In the genomic region with DNA sequence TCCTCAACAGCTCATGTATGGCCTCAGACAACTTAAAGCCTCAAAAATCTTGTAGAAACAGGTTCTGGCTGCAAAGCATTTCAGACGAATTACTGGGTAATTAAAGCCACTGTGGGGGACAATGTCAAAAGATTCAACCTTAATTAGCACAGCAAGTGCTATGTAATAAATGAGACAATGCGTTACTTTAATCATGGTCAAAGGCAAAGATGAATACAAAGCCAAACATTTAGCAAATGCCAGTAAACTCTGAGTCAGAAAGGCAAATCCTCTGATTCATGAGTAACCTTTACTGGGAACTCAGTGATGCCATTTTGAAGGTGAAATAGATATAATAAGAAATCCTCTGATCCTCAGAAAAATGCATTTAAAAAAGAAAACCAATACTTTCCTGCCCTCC, we compare ENCODE assay signal across 24 cellular contexts.
A peak's percentile ranks its signal among the peaks of the same experiment; 100 is the strongest.
DNase-seq lines count a peak whose midpoint lies in the region; ATAC-seq and TF ChIP-seq lines count a peak whose summit lies in the region.
"Had no signal": no experiment of that assay in that cellular context is flagged by ENCODE, and none has a peak within 500 bp of the region (broad histone marks: within the 10 kb centered on the region; RNA-seq: fewer than 3 reads in every experiment).

No MANE protein-coding gene starts in this region.

- no peak overlapping the region for H3K4me2 ChIP-seq in SK-N-SH
- H3K4me2 ChIP-seq: BLaER1 treated with 17β-estradiol and CSF1 and Interleukin-3, amounts not matched to agents 10 nM and 100 nM had no signal

- H3K27ac ChIP-seq in SK-N-SH (ENCODE audit: low read depth in 2 of 2, low read length in 1 of 2) (no peak overlapping the region), endodermal cell (ENCODE audit: low read depth, low read length) (no peak overlapping the region)
- H3K27ac ChIP-seq: BLaER1 treated with 17β-estradiol and CSF1 and Interleukin-3, amounts not matched to agents 10 nM and 100 nM; spleen; testis had no signal

- H3K9me2 ChIP-seq in SK-N-SH, result no peaks in the 10 kb centered on the region

- no peak overlapping the region for H3K9ac ChIP-seq in SK-N-SH
- H3K9ac ChIP-seq in endodermal cell (ENCODE audit: extremely low read depth, low read length, poor library complexity, severe bottlenecking), result no peak overlapping the region
- H3K9ac ChIP-seq: BLaER1 treated with 17β-estradiol and CSF1 and Interleukin-3, amounts not matched to agents 10 nM and 100 nM had no signal

- H3K4me3 ChIP-seq in SK-N-SH (ENCODE audit: low read depth in 2 of 2, low read length in 1 of 2), result no peak overlapping the region
- no peak overlapping the region for H3K4me3 ChIP-seq in epithelial cell of proximal tubule (ENCODE audit: low read depth, low read length)
- H3K4me3 ChIP-seq in endodermal cell (ENCODE audit: low read length), result no peak overlapping the region
- H3K4me3 ChIP-seq: BLaER1 treated with 17β-estradiol and CSF1 and Interleukin-3, amounts not matched to agents 10 nM and 100 nM; spleen; testis had no signal

- no peaks in the 10 kb centered on the region for H3K27me3 Mint-ChIP-seq in endodermal cell (ENCODE audit: insufficient read depth)
- H3K27me3 Mint-ChIP-seq: activated CD8-positive, alpha-beta memory T cell treated with anti-CD3 and anti-CD28 coated beads, Interleukin-2, amount 10 ng/mL, durations not matched to agents 7 days and 5 days; IgD-negative memory B cell; naive thymus-derived CD8-positive, alpha-beta T cell; progenitor cell of endocrine pancreas had no signal

- H3K9me3 ChIP-seq in SK-N-SH (no peaks in the 10 kb centered on the region), endodermal cell (ENCODE audit: control insufficient read depth, low read length) (no peaks in the 10 kb centered on the region)
- H3K9me3 ChIP-seq: BLaER1 treated with 17β-estradiol and CSF1 and Interleukin-3, amounts not matched to agents 10 nM and 100 nM; spleen; testis had no signal

- no peak for TF ChIP-seq RAD21 in SK-N-SH (IDR thresholded peaks at IDR 0.05; ENCODE audit: low read length)

- no peak overlapping the region for H3K4me3 Mint-ChIP-seq in endodermal cell
- H3K4me3 Mint-ChIP-seq: activated CD8-positive, alpha-beta memory T cell treated with anti-CD3 and anti-CD28 coated beads, Interleukin-2, amount 10 ng/mL, durations not matched to agents 7 days and 5 days; IgD-negative memory B cell; immature natural killer cell; naive thymus-derived CD8-positive, alpha-beta T cell had no signal

- CTCF ChIA-PET in SK-N-SH (lab: Yijun Ruan, JAX), result no interaction called here

- POLR2A ChIA-PET in SK-N-SH (lab: Yijun Ruan, JAX), result no interaction called here

- peak; percentile 51 for ATAC-seq in omental fat pad (ENCODE audit: low FRiP score)
- no peak for ATAC-seq in GM21737 (IDR thresholded peaks at IDR 0.05; ENCODE audit: unreplicated experiment)
- no peak for ATAC-seq in HG03139 (IDR thresholded peaks at IDR 0.05; ENCODE audit: unreplicated experiment)
- ATAC-seq: activated CD8-positive, alpha-beta memory T cell treated with anti-CD3 and anti-CD28 coated beads, Interleukin-2, amount 10 ng/mL, durations not matched to agents 7 days and 5 days; naive thymus-derived CD8-positive, alpha-beta T cell had no signal

- TF ChIP-seq EP300 in SK-N-SH (IDR thresholded peaks at IDR 0.05; ENCODE audit: borderline replicate concordance in 1 of 2, low read depth in 1 of 2, low read length in 1 of 2), result no peak

- no peaks in the 10 kb centered on the region for H3K36me3 Mint-ChIP-seq in endodermal cell (ENCODE audit: low read depth)
- H3K36me3 Mint-ChIP-seq: activated CD8-positive, alpha-beta memory T cell treated with anti-CD3 and anti-CD28 coated beads, Interleukin-2, amount 10 ng/mL, durations not matched to agents 7 days and 5 days; IgD-negative memory B cell; naive thymus-derived CD8-positive, alpha-beta T cell had no signal

- WGBS in SK-N-SH (ENCODE audit: low lambda C conversion rate), result 52% methylated on average over 2 of the region's 2 CpGs
- WGBS in endodermal cell (ENCODE audit: insufficient coverage in 1 of 2, insufficient read length in 1 of 2), 2 experiments, result 52 to 69% methylated on average over 2 of the region's 2 CpGs

- no peaks in the 10 kb centered on the region for H3K27me3 ChIP-seq in SK-N-SH (ENCODE audit: insufficient read depth)
- H3K27me3 ChIP-seq in endodermal cell (ENCODE audit: control insufficient read depth, insufficient read depth, low read length, poor library complexity, severe bottlenecking), result no peaks in the 10 kb centered on the region
- H3K27me3 ChIP-seq: BLaER1 treated with 17β-estradiol and CSF1 and Interleukin-3, amounts not matched to agents 10 nM and 100 nM; spleen; testis had no signal

- H3K36me3 ChIP-seq in SK-N-SH (replicated peaks in 1 of 2; ENCODE audit: control insufficient read depth in 1 of 2, insufficient read depth in 2 of 2, low read length in 1 of 2), result peaks cover 0 to 5% of the 10 kb centered on the region in 2 experiments
- H3K36me3 ChIP-seq in endodermal cell (ENCODE audit: control insufficient read depth, insufficient read depth, low read length), result no peaks in the 10 kb centered on the region
- H3K36me3 ChIP-seq: BLaER1 treated with 17β-estradiol and CSF1 and Interleukin-3, amounts not matched to agents 10 nM and 100 nM; spleen had no signal

- H2AFZ ChIP-seq in SK-N-SH (ENCODE audit: low read depth), result peak overlapping the region; percentile 12; the same call in 1 of the 2 replicates

- H3K4me1 ChIP-seq in SK-N-SH (ENCODE audit: control insufficient read depth in 1 of 2, insufficient read depth in 2 of 2, low read depth in 1 of 2, low read length in 1 of 2), result peaks cover 0 to 6% of the 10 kb centered on the region in 2 experiments; a peak in 2 of 4 replicates
- H3K4me1 ChIP-seq in endodermal cell (ENCODE audit: control insufficient read depth, insufficient read depth, low read length), result no peaks in the 10 kb centered on the region
- H3K4me1 ChIP-seq: BLaER1 treated with 17β-estradiol and CSF1 and Interleukin-3, amounts not matched to agents 10 nM and 100 nM; spleen; testis had no signal

- H3K27ac Mint-ChIP-seq in endodermal cell, result no peak overlapping the region
- H3K27ac Mint-ChIP-seq: activated CD8-positive, alpha-beta memory T cell treated with anti-CD3 and anti-CD28 coated beads, Interleukin-2, amount 10 ng/mL, durations not matched to agents 7 days and 5 days; IgD-negative memory B cell; immature natural killer cell; naive thymus-derived CD8-positive, alpha-beta T cell; progenitor cell of endocrine pancreas had no signal

- no peaks in the 10 kb centered on the region for H3F3A ChIP-seq in SK-N-SH (replicated peaks; ENCODE audit: insufficient read depth)

- H3K79me2 ChIP-seq in SK-N-SH (ENCODE audit: insufficient read depth), result no peaks in the 10 kb centered on the region

- peak; percentile 29 for DNase-seq in EL
- DNase-seq in SK-N-SH, result no peak
- peak; percentile 26 for DNase-seq in epithelial cell of proximal tubule (ENCODE audit: low read depth)
- no peak for DNase-seq in omental fat pad (ENCODE audit: low spot score)
- no peak for DNase-seq in Ammon's horn (ENCODE audit: low spot score)
- DNase-seq in endodermal cell, result no peak
- DNase-seq: activated CD4-positive, CD25-positive, alpha-beta regulatory T cell treated with anti-CD3 and anti-CD28 coated beads, Interleukin-2, amount 50 U/mL, for 72 hours; activated CD8-positive, alpha-beta memory T cell treated with anti-CD3 and anti-CD28 coated beads, Interleukin-2, amount 10 ng/mL, durations not matched to agents 7 days and 5 days; amygdala; DMS153; head of caudate nucleus; immature natural killer cell; naive thymus-derived CD8-positive, alpha-beta T cell; NCI-H2029 treated with DMSO at 0.1 percent for 48 hours; NCI-H524; OCI-M1; spleen; T1000; testis had no signal

- TF ChIP-seq CTCF in SK-N-SH (IDR thresholded peaks at IDR 0.05), result no peak
- TF ChIP-seq CTCF in epithelial cell of proximal tubule (conservative IDR thresholded peaks at IDR 0.05; ENCODE audit: low read depth, low read length), result no peak
- TF ChIP-seq CTCF in omental fat pad (IDR thresholded peaks at IDR 0.05), result no peak
- no peak for TF ChIP-seq CTCF in endodermal cell (conservative IDR thresholded peaks at IDR 0.05)

- H3K4me1 Mint-ChIP-seq in endodermal cell, result peaks cover 30% of the 10 kb centered on the region
- H3K4me1 Mint-ChIP-seq: IgD-negative memory B cell; immature natural killer cell; naive thymus-derived CD8-positive, alpha-beta T cell had no signal

- no peaks in the 10 kb centered on the region for H3K9me3 Mint-ChIP-seq in endodermal cell

- H4K20me1 ChIP-seq in SK-N-SH (ENCODE audit: insufficient read depth), result no peaks in the 10 kb centered on the region
- H4K20me1 ChIP-seq: BLaER1 treated with 17β-estradiol and CSF1 and Interleukin-3, amounts not matched to agents 10 nM and 100 nM had no signal

TF ChIP-seq in SK-N-SH, 30 proteins besides CTCF, POLR2A, EP300 and RAD21:
- no peak for TF ChIP-seq YY1 (IDR thresholded peaks at IDR 0.05; ENCODE audit: low read depth)
- no peak for TF ChIP-seq RFX5 (IDR thresholded peaks at IDR 0.05; ENCODE audit: low read length)
- TF ChIP-seq, protein P1, sequence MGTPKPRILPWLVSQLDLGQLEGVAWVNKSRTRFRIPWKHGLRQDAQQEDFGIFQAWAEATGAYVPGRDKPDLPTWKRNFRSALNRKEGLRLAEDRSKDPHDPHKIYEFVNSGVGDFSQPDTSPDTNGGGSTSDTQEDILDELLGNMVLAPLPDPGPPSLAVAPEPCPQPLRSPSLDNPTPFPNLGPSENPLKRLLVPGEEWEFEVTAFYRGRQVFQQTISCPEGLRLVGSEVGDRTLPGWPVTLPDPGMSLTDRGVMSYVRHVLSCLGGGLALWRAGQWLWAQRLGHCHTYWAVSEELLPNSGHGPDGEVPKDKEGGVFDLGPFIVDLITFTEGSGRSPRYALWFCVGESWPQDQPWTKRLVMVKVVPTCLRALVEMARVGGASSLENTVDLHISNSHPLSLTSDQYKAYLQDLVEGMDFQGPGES (IDR thresholded peaks at IDR 0.05; ENCODE audit: low read depth, low read length), result no peak
- no peak for TF ChIP-seq RCOR1 (IDR thresholded peaks at IDR 0.05; ENCODE audit: low read length)
- no peak for TF ChIP-seq TAF1 (IDR thresholded peaks at IDR 0.05; ENCODE audit: borderline replicate concordance, low read depth, low read length)

Comparison
In these comparisons a context has a peak if more than half of its experiments do, and no peak if none do; other contexts are left out.
1. DNase-seq: peak in EL (single experiment) and epithelial cell of proximal tubule (single experiment); none in SK-N-SH (single experiment), omental fat pad (single experiment), Ammon's horn (single experiment) and endodermal cell (single experiment).